Comparison of ENCODE assay signal across 1 cellular context in the genomic region with DNA sequence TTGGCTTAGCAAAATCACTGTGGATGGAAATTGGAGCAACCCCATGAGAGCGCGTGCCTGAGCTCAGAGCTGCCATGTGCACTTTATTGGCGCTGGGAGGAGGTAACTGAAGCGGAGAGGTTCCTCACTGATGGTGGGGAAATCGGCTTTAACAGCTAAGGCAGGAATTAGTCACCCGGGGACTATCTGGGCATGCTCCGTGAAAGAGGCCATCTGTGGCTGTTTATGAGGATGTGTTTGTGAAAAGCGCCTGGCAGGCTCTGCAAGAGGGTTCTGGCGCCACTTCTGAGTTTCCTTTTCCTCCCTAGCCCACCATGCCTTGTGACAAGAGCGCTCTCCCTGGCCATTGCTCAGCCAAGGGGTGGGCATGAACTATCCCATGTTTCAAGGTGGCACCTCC.
TF ChIP-seq lines count a peak whose summit lies in the region.

No MANE protein-coding gene starts in this region.

TF ChIP-seq in GM23338, 12 proteins besides CTCF, POLR2A, EP300 and RAD21 (continued from another document):
- TF ChIP-seq, protein P1, sequence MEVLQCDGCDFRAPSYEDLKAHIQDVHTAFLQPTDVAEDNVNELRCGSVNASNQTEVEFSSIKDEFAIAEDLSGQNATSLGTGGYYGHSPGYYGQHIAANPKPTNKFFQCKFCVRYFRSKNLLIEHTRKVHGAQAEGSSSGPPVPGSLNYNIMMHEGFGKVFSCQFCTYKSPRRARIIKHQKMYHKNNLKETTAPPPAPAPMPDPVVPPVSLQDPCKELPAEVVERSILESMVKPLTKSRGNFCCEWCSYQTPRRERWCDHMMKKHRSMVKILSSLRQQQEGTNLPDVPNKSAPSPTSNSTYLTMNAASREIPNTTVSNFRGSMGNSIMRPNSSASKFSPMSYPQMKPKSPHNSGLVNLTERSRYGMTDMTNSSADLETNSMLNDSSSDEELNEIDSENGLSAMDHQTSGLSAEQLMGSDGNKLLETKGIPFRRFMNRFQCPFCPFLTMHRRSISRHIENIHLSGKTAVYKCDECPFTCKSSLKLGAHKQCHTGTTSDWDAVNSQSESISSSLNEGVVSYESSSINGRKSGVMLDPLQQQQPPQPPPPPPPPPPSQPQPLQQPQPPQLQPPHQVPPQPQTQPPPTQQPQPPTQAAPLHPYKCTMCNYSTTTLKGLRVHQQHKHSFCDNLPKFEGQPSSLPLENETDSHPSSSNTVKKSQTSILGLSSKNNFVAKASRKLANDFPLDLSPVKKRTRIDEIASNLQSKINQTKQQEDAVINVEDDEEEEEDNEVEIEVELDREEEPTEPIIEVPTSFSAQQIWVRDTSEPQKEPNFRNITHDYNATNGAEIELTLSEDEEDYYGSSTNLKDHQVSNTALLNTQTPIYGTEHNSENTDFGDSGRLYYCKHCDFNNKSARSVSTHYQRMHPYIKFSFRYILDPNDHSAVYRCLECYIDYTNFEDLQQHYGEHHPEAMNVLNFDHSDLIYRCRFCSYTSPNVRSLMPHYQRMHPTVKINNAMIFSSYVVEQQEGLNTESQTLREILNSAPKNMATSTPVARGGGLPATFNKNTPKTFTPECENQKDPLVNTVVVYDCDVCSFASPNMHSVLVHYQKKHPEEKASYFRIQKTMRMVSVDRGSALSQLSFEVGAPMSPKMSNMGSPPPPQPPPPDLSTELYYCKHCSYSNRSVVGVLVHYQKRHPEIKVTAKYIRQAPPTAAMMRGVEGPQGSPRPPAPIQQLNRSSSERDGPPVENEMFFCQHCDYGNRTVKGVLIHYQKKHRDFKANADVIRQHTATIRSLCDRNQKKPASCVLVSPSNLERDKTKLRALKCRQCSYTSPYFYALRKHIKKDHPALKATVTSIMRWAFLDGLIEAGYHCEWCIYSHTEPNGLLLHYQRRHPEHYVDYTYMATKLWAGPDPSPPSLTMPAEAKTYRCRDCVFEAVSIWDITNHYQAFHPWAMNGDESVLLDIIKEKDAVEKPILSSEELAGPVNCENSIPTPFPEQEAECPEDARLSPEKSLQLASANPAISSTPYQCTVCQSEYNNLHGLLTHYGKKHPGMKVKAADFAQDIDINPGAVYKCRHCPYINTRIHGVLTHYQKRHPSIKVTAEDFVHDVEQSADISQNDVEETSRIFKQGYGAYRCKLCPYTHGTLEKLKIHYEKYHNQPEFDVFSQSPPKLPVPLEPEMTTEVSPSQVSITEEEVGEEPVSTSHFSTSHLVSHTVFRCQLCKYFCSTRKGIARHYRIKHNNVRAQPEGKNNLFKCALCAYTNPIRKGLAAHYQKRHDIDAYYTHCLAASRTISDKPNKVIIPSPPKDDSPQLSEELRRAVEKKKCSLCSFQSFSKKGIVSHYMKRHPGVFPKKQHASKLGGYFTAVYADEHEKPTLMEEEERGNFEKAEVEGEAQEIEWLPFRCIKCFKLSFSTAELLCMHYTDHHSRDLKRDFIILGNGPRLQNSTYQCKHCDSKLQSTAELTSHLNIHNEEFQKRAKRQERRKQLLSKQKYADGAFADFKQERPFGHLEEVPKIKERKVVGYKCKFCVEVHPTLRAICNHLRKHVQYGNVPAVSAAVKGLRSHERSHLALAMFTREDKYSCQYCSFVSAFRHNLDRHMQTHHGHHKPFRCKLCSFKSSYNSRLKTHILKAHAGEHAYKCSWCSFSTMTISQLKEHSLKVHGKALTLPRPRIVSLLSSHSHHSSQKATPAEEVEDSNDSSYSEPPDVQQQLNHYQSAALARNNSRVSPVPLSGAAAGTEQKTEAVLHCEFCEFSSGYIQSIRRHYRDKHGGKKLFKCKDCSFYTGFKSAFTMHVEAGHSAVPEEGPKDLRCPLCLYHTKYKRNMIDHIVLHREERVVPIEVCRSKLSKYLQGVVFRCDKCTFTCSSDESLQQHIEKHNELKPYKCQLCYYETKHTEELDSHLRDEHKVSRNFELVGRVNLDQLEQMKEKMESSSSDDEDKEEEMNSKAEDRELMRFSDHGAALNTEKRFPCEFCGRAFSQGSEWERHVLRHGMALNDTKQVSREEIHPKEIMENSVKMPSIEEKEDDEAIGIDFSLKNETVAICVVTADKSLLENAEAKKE (CRISPR knock-in tag; IDR thresholded peaks at IDR 0.05): no peak
